ENCODE assay signal across 30 cellular contexts in the genomic region with DNA sequence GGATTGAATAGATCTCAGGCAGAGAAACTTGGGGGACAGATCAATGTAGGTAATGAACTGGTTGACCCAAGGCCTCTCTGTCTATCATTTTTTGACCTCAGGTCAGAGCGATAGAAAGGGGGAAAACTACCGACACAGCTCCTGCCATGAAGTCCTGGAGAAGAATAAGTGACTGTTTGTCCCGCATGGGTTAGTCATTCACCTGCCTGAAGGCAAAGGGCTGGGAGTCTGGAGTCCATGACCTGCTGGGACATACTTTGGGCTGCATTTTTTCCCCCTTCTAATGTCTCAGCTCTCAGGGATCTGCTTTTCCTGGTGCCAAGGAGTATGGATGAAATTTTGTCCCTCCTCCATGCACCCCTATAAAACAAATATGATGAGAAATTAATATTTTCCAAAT. TPM values are rescaled to one million over a fixed set of nuclear protein-coding genes. Genes with fewer than 3 reads are reported as not detected.
DNase-seq lines count a peak whose midpoint lies in the region; ATAC-seq, FAIRE-seq and TF ChIP-seq lines count a peak whose summit lies in the region.
"Had no signal": no experiment of that assay in that cellular context is flagged by ENCODE, and none has a peak within 500 bp of the region (broad histone marks: within the 10 kb centered on the region; RNA-seq: fewer than 3 reads in every experiment).

No MANE protein-coding gene starts in this region.

- no peaks in the 10 kb centered on the region for H3K36me3 Mint-ChIP-seq in endodermal cell (ENCODE audit: low read depth)
- no peaks in the 10 kb centered on the region for H3K36me3 Mint-ChIP-seq in activated CD4-positive, alpha-beta T cell treated with anti-CD3 and anti-CD28 coated beads, Interleukin-2, amount 10 ng/mL, durations not matched to agents 24 days and 14 days (ENCODE audit: low read depth)
- H3K36me3 Mint-ChIP-seq: activated naive CD4-positive, alpha-beta T cell treated with anti-CD3 and anti-CD28 coated beads, Interleukin-2, amount 50 U/mL, for 24 hours had no signal

- no peaks in the 10 kb centered on the region for H3K9me3 ChIP-seq in A549
- H3K9me3 ChIP-seq in OCI-LY3 (ENCODE audit: insufficient read depth, low read length), result no peaks in the 10 kb centered on the region
- H3K9me3 ChIP-seq in endodermal cell (ENCODE audit: control insufficient read depth, low read length), result no peaks in the 10 kb centered on the region
- no peaks in the 10 kb centered on the region for H3K9me3 ChIP-seq in mesodermal cell (ENCODE audit: control insufficient read depth, low read length)
- no peaks in the 10 kb centered on the region for H3K9me3 ChIP-seq in psoas muscle
- H3K9me3 ChIP-seq: breast epithelium, left ventricle myocardium inferior had no signal

- ATAC-seq in A549 (no peak), psoas muscle (no peak)
- ATAC-seq: K562; naive thymus-derived CD4-positive, alpha-beta T cell had no signal

- FAIRE-seq in A549 (lab: Jason Lieb, UNC), result no peak
- FAIRE-seq: D721Med, H54, K562, urothelium cell line had no signal

- peak overlapping the region; percentile 93 for H2AFZ ChIP-seq in OCI-LY3 (ENCODE audit: low read depth, low read length)

- H3K27me3 ChIP-seq in OCI-LY3 (ENCODE audit: low read depth, low read length), result no peaks in the 10 kb centered on the region
- no peaks in the 10 kb centered on the region for H3K27me3 ChIP-seq in endodermal cell (ENCODE audit: control insufficient read depth, insufficient read depth, low read length, poor library complexity, severe bottlenecking)
- peaks cover 0 to 7% (median 0%) of the 10 kb centered on the region in 3 donors for H3K27me3 ChIP-seq in psoas muscle (ENCODE audit: insufficient read depth in 3 of 3, low read length in 2 of 3)
- H3K27me3 ChIP-seq: breast epithelium had no signal

- H3K4me1 ChIP-seq in A549 (peaks cover 36% of the 10 kb centered on the region), OCI-LY3 (ENCODE audit: low read length) (peaks cover 12% of the 10 kb centered on the region), endodermal cell (ENCODE audit: control insufficient read depth, insufficient read depth, low read length) (peaks cover 12% of the 10 kb centered on the region), mesodermal cell (ENCODE audit: control insufficient read depth, insufficient read depth, low read length, poor library complexity, severe bottlenecking) (peaks cover 12% of the 10 kb centered on the region), psoas muscle (peaks cover 15% of the 10 kb centered on the region)
- H3K4me1 ChIP-seq: breast epithelium had no signal

- no peak for TF ChIP-seq RAD21 in A549 (conservative IDR thresholded peaks at IDR 0.05 in 1 of 2, IDR thresholded peaks at IDR 0.05 in 1 of 2)

- no peak overlapping the region for H3K9ac ChIP-seq in OCI-LY3 (ENCODE audit: low read length)
- H3K9ac ChIP-seq in endodermal cell (ENCODE audit: extremely low read depth, low read length, poor library complexity, severe bottlenecking), result no peak overlapping the region

- H3K36me3 ChIP-seq in OCI-LY3 (replicated peaks; ENCODE audit: low read depth, low read length) (no peaks in the 10 kb centered on the region), endodermal cell (ENCODE audit: control insufficient read depth, insufficient read depth, low read length) (no peaks in the 10 kb centered on the region), mesodermal cell (ENCODE audit: control insufficient read depth, insufficient read depth, low read length) (no peaks in the 10 kb centered on the region), psoas muscle (ENCODE audit: insufficient read depth in 1 of 2, low read depth in 1 of 2) (no peaks in the 10 kb centered on the region)
- H3K36me3 ChIP-seq: breast epithelium, left ventricle myocardium inferior had no signal

- no peaks in the 10 kb centered on the region for H4K20me1 ChIP-seq in OCI-LY3 (ENCODE audit: insufficient read depth, low read length)

- no peaks in the 10 kb centered on the region for H3K79me2 ChIP-seq in OCI-LY3 (ENCODE audit: low read length)

- intact Hi-C loops in psoas muscle (cut with DNase I), result loop anchor here (2.0 to 10.0 kb wide), 7 partner anchors 80 to 473 kb away; no protein-coding TSS in a partner anchor
- intact Hi-C loops in activated CD4-positive, alpha-beta T cell treated with anti-CD3 and anti-CD28 coated beads, Interleukin-2, amount 10 ng/mL, durations not matched to agents 24 days and 14 days (cut with micrococcal nuclease), result loop anchor here (2.0 to 10.0 kb wide), 4 partner anchors 13 to 475 kb away; no protein-coding TSS in a partner anchor

- no peaks in the 10 kb centered on the region for H3K9me3 Mint-ChIP-seq in endodermal cell
- H3K9me3 Mint-ChIP-seq in activated CD4-positive, alpha-beta T cell treated with anti-CD3 and anti-CD28 coated beads, Interleukin-2, amount 10 ng/mL, durations not matched to agents 24 days and 14 days, result no peaks in the 10 kb centered on the region
- H3K9me3 Mint-ChIP-seq: activated naive CD4-positive, alpha-beta T cell treated with anti-CD3 and anti-CD28 coated beads, Interleukin-2, amount 50 U/mL, for 24 hours; naive thymus-derived CD4-positive, alpha-beta T cell had no signal

- H3K27ac ChIP-seq in A549 (peak overlapping the region; percentile 95 to 96), OCI-LY3 (ENCODE audit: low read length) (no peak overlapping the region), endodermal cell (ENCODE audit: low read depth, low read length) (no peak overlapping the region), mesodermal cell (ENCODE audit: low read depth, low read length, severe bottlenecking) (peak overlapping the region; percentile 18), psoas muscle (no peak overlapping the region)
- H3K27ac ChIP-seq: breast epithelium, epithelial cell of prostate, left ventricle myocardium inferior had no signal

- H3K4me3 ChIP-seq in A549, result no peak overlapping the region
- H3K4me3 ChIP-seq in OCI-LY3 (ENCODE audit: low read length), result no peak overlapping the region
- H3K4me3 ChIP-seq in endodermal cell (ENCODE audit: low read length), result peak overlapping the region; percentile 80
- no peak overlapping the region for H3K4me3 ChIP-seq in mesodermal cell (ENCODE audit: extremely low read depth, insufficient read depth, low read length, poor library complexity, severe bottlenecking)
- no peak overlapping the region for H3K4me3 ChIP-seq in psoas muscle
- H3K4me3 ChIP-seq: breast epithelium, K562, left ventricle myocardium inferior, smooth muscle cell had no signal

- POLR2A ChIA-PET in A549 (lab: Yijun Ruan, JAX), result interaction anchor here (2.3 kb wide), 1 partner anchor 80 kb away, joined by 12 read pairs; no protein-coding TSS in a partner anchor

- no peak for TF ChIP-seq POLR2A in A549 (IDR thresholded peaks at IDR 0.05; ENCODE audit: low read length)

- no peak for TF ChIP-seq EP300 in A549 (IDR thresholded peaks at IDR 0.05)

- DNase-seq in A549 (ENCODE audit: low read depth in 1 of 2, low spot score in 1 of 2), result no peak
- no peak for DNase-seq in endodermal cell
- no peak for DNase-seq in psoas muscle
- DNase-seq in DMS79 treated with DMSO at 0.1 percent for 48 hours (lab: John Stamatoyannopoulos, UW), result no peak
- DNase-seq in SW480 (ENCODE audit: low spot score), result no peak
- no peak for DNase-seq in activated CD4-positive, alpha-beta T cell treated with anti-CD3 and anti-CD28 coated beads, Interleukin-2, amount 10 ng/mL, durations not matched to agents 24 days and 14 days
- DNase-seq: activated CD4-positive, alpha-beta T cell treated with anti-CD3 and anti-CD28 coated beads for 4 hours; amygdala; immature natural killer cell; left ventricle myocardium inferior; naive thymus-derived CD4-positive, alpha-beta T cell; NCI-H1417 treated with DMSO at 0.1 percent for 48 hours; NCI-H2081; NCI-H2227 treated with DMSO at 0.1 percent for 48 hours; NCI-H526; NK-92 treated with Interleukin-12 subunit alpha and Interleukin-12 subunit beta, amount 100 ng/mL, for 24 hours; stimulated activated CD4-positive, alpha-beta T cell treated with anti-CD3 and anti-CD28 coated beads, Interleukin-1b, Interleukin-23, amount 100 ng/mL, for 48 hours; stimulated activated naive CD4-positive, alpha-beta T cell treated with Interleukin-2 at 50 U/mL for 16 hours; SW 1271; T-helper 9 cell had no signal

- H3K27me3 Mint-ChIP-seq in endodermal cell (ENCODE audit: insufficient read depth), result no peaks in the 10 kb centered on the region
- H3K27me3 Mint-ChIP-seq in activated CD4-positive, alpha-beta T cell treated with anti-CD3 and anti-CD28 coated beads, Interleukin-2, amount 10 ng/mL, durations not matched to agents 24 days and 14 days, result peaks cover 58% of the 10 kb centered on the region

- H3K4me3 Mint-ChIP-seq in endodermal cell, result peak overlapping the region; percentile 95
- no peak overlapping the region for H3K4me3 Mint-ChIP-seq in activated CD4-positive, alpha-beta T cell treated with anti-CD3 and anti-CD28 coated beads, Interleukin-2, amount 10 ng/mL, durations not matched to agents 24 days and 14 days

- CTCF ChIA-PET in A549 (lab: Yijun Ruan, JAX), result interaction anchor here (0.7 to 2.9 kb wide), 5 partner anchors 25 to 365 kb away, joined by 3 to 11 read pairs (median 5); no protein-coding TSS in a partner anchor

- peak overlapping the region; percentile 74 for H3K27ac Mint-ChIP-seq in endodermal cell
- no peak overlapping the region for H3K27ac Mint-ChIP-seq in activated CD4-positive, alpha-beta T cell treated with anti-CD3 and anti-CD28 coated beads, Interleukin-2, amount 10 ng/mL, durations not matched to agents 24 days and 14 days
- H3K27ac Mint-ChIP-seq: activated naive CD4-positive, alpha-beta T cell treated with anti-CD3 and anti-CD28 coated beads, Interleukin-2, amount 50 U/mL, for 24 hours; immature natural killer cell; naive thymus-derived CD4-positive, alpha-beta T cell had no signal

- H3K4me2 ChIP-seq in A549, result peak overlapping the region; percentile 85
- peak overlapping the region; percentile 36; the same call in 1 of the 2 replicates for H3K4me2 ChIP-seq in OCI-LY3 (ENCODE audit: low read length)
- H3K4me2 ChIP-seq: smooth muscle cell had no signal

- 58% methylated on average over 3 of the region's 3 CpGs for WGBS in A549 (ENCODE audit: missing lambda C conversion rate)
- WGBS in endodermal cell (ENCODE audit: insufficient coverage in 1 of 2, insufficient read length in 1 of 2), 2 experiments, result 74 to 85% methylated on average over 3 of the region's 3 CpGs
- WGBS in mesodermal cell (ENCODE audit: insufficient coverage in 2 of 2), 2 experiments, result 73 to 84% methylated on average over 2 to 3 of the region's 3 CpGs
- 96 to 100% (median 98%) methylated on average over 3 of the region's 3 CpGs for WGBS in psoas muscle, 3 donors

- H3K4me1 Mint-ChIP-seq in endodermal cell, result peaks cover 47% of the 10 kb centered on the region
- peaks cover 12% of the 10 kb centered on the region for H3K4me1 Mint-ChIP-seq in activated CD4-positive, alpha-beta T cell treated with anti-CD3 and anti-CD28 coated beads, Interleukin-2, amount 10 ng/mL, durations not matched to agents 24 days and 14 days

- no peak for TF ChIP-seq CTCF in A549 (IDR thresholded peaks at IDR 0.05)
- TF ChIP-seq CTCF in OCI-LY3 (IDR thresholded peaks at IDR 0.05; ENCODE audit: low read depth, low read length), result no peak
- no peak for TF ChIP-seq CTCF in endodermal cell (conservative IDR thresholded peaks at IDR 0.05)
- no peak for TF ChIP-seq CTCF in psoas muscle (IDR thresholded peaks at IDR 0.05)

RNA-seq across cellular contexts. Expression of a gene that starts 1.6 kb away (rescaled TPM):
- polyA plus RNA-seq in A549 (2011; rRNA removed) (19.0 and 29.3 TPM in 2 replicates), A549 (2017; fragmentation: RNase III; extraction: RNeasy Plus Mini Kit Qiagen cat#74134 plus additional on column Dnase treatment) (6.5 to 9.4 TPM (median 8.2 TPM) in 3 replicates), psoas muscle (under 1 TPM; 0.13 to 0.69 (median 0.44) TPM)
- 5.1 and 6.5 TPM in 2 replicates for polyA plus RNA-seq in A549 (2012; cell fraction: cytosol; rRNA removed)
- 7.0 and 8.2 TPM in 2 replicates for polyA plus RNA-seq in A549 (2012; cell fraction: nucleus; rRNA removed)
- polyA minus RNA-seq in A549 (2011; rRNA and poly(A)+ RNA removed), result 55.0 and 55.8 TPM in 2 replicates
- total RNA-seq in endodermal cell (10 to 100 TPM; 77.4 to 77.9 TPM), psoas muscle (1 to 10 TPM; 1.2 to 2.8 (median 2.0) TPM)
- 28.6 TPM for polyA plus RNA-seq in endodermal cell (2013, experiment 1 of 2)
- polyA plus RNA-seq in endodermal cell (2013, experiment 2 of 2), result 27.2 TPM
- 22.2 TPM for polyA plus RNA-seq in mesodermal cell (2013, experiment 1 of 2)
- 24.8 TPM for polyA plus RNA-seq in mesodermal cell (2013, experiment 2 of 2)
- 0.09 TPM in 1 of 2 replicates, not detected in the other for total RNA-seq in activated CD4-positive, alpha-beta T cell treated with anti-CD3 and anti-CD28 coated beads, Interleukin-2, amount 10 ng/mL, durations not matched to agents 24 days and 14 days
- polyA plus RNA-seq: K562; naive thymus-derived CD4-positive, alpha-beta T cell had no signal

Comparison
In these comparisons a context has a peak if more than half of its experiments do, and no peak if none do; other contexts are left out.
1. H3K27ac ChIP-seq: peak in A549 (2 of 2) and mesodermal cell (single experiment); none in OCI-LY3 (single experiment), endodermal cell (single experiment) and psoas muscle (single experiment).
2. RNA of a gene that starts 1.6 kb away (total RNA-seq): 77.4 to 77.9 TPM in endodermal cell; 1.2 to 2.8 TPM in psoas muscle and 0.09 TPM in activated CD4-positive, alpha-beta T cell treated with anti-CD3 and anti-CD28 coated beads, Interleukin-2, amount 10 ng/mL, durations not matched to agents 24 days and 14 days; every median in the first group is over 10 times any median in the second.